In the genomic region with DNA sequence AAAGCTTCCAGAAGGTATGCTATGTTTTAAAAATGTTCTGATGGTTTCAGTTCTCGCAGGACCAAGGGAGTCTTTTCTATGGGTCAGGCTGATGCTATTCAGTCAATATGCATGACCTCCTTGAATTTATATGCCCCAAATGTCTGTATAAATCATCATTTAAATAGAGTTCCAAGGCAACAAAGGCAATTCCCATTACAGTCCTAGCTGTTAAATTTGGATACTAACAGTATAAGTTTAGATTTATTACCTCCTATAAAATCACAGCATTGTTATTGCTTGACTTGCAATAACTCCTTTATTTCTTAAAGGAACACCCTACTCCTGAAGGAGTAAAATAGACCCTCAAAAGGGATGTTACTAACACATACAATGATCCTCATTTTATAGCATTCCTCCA, we compare ENCODE assay signal across 22 cellular contexts.
DNase-seq lines count a peak whose midpoint lies in the region; ATAC-seq, FAIRE-seq and TF ChIP-seq lines count a peak whose summit lies in the region.
"Had no signal": no experiment of that assay in that cellular context is flagged by ENCODE, and none has a peak within 500 bp of the region (broad histone marks: within the 10 kb centered on the region; RNA-seq: fewer than 3 reads in every experiment).

No MANE protein-coding gene starts in this region.

- DNase-seq in GM23338 (ENCODE audit: low spot score) (no peak), HEK293T (ENCODE audit: extremely low spot score) (no peak), osteocyte (ENCODE audit: extremely low spot score, unreplicated experiment) (no peak), left ventricle myocardium superior (no peak), immature natural killer cell (no peak)
- DNase-seq in activated CD8-positive, alpha-beta memory T cell treated with anti-CD3 and anti-CD28 coated beads, Interleukin-2, amount 50 U/mL, for 48 hours: no peak
- DNase-seq: 8988T; ACHN; AML-193; BE2C; C1 segment of cervical spinal cord; Caco-2; CD4-positive, CD25-positive, alpha-beta regulatory T cell; CD8-positive, alpha-beta T cell; DND-41; H7 had no signal

- H3K36me3 Mint-ChIP-seq in GM23338 (ENCODE audit: low read depth) (no peaks in the 10 kb centered on the region), osteocyte (ENCODE audit: unreplicated experiment) (no peaks in the 10 kb centered on the region), immature natural killer cell (no peaks in the 10 kb centered on the region)
- H3K36me3 Mint-ChIP-seq: CD4-positive, CD25-positive, alpha-beta regulatory T cell; CD8-positive, alpha-beta T cell had no signal

- H3K9me3 Mint-ChIP-seq in GM23338: no peaks in the 10 kb centered on the region
- H3K9me3 Mint-ChIP-seq in osteocyte (ENCODE audit: unreplicated experiment): no peaks in the 10 kb centered on the region
- H3K9me3 Mint-ChIP-seq in immature natural killer cell: peaks cover 0 to 13% (median under 1%) of the 10 kb centered on the region in 6 donors

- no peak for TF ChIP-seq CTCF in GM23338 (conservative IDR thresholded peaks at IDR 0.05; ENCODE audit: low read depth in 2 of 2)
- no peak for TF ChIP-seq CTCF in osteocyte (IDR thresholded peaks at IDR 0.05)

- no peak overlapping the region for H3K27ac ChIP-seq in GM23338 (ENCODE audit: low read depth)
- H3K27ac ChIP-seq: A549 had no signal

- H3K4me1 Mint-ChIP-seq in GM23338 (no peaks in the 10 kb centered on the region), osteocyte (ENCODE audit: unreplicated experiment) (no peaks in the 10 kb centered on the region), immature natural killer cell (no peaks in the 10 kb centered on the region)
- H3K4me1 Mint-ChIP-seq: CD4-positive, CD25-positive, alpha-beta regulatory T cell had no signal

- H3K4me3 Mint-ChIP-seq in GM23338 (no peak overlapping the region), osteocyte (ENCODE audit: unreplicated experiment) (no peak overlapping the region), immature natural killer cell (no peak overlapping the region)
- H3K4me3 Mint-ChIP-seq: CD4-positive, CD25-positive, alpha-beta regulatory T cell; CD8-positive, alpha-beta T cell had no signal

- no peaks in the 10 kb centered on the region for H3K27me3 Mint-ChIP-seq in GM23338 (ENCODE audit: insufficient read depth, low read depth, poor library complexity)
- H3K27me3 Mint-ChIP-seq in osteocyte (ENCODE audit: unreplicated experiment): no peaks in the 10 kb centered on the region
- peaks cover 0 to 2% (median 0%) of the 10 kb centered on the region in 3 donors for H3K27me3 Mint-ChIP-seq in immature natural killer cell (ENCODE audit: low read depth in 3 of 3)
- H3K27me3 Mint-ChIP-seq: CD4-positive, CD25-positive, alpha-beta regulatory T cell had no signal

- H3K4me2 ChIP-seq in GM23338: no peak overlapping the region
- H3K4me2 ChIP-seq: A549 had no signal

- POLR2A ChIA-PET in HEK293T (lab: Yijun Ruan, JAX): no interaction called here

- ATAC-seq in GM23338 (no peak), left ventricle myocardium superior (no peak)
- ATAC-seq: A549; CD8-positive, alpha-beta T cell; HCT116 had no signal

- CTCF ChIA-PET in HEK293T (lab: Yijun Ruan, JAX): no interaction called here

- H3F3A ChIP-seq in GM23338 (replicated peaks; ENCODE audit: low read depth): no peaks in the 10 kb centered on the region

- no peak overlapping the region for H3K4me3 ChIP-seq in GM23338
- H3K4me3 ChIP-seq: A549 had no signal

- FAIRE-seq in endometrium (lab: Jason Lieb, UNC): peak; percentile 35
- FAIRE-seq: A549, G401.6, GM12892, H1 had no signal

- H3K27me3 ChIP-seq in GM23338 (ENCODE audit: insufficient read depth): no peaks in the 10 kb centered on the region
- H3K27me3 ChIP-seq: BE2C had no signal

- H3K9me2 ChIP-seq in GM23338 (ENCODE audit: insufficient read depth): no peaks in the 10 kb centered on the region

- no peaks in the 10 kb centered on the region for H3K4me1 ChIP-seq in GM23338 (ENCODE audit: insufficient read depth)
- H3K4me1 ChIP-seq: A549, Caco-2 had no signal

- intact Hi-C loops in left ventricle myocardium superior (cut with micrococcal nuclease): no loop called here

- no peaks in the 10 kb centered on the region for H3K36me3 ChIP-seq in GM23338 (ENCODE audit: insufficient read depth)
- H3K36me3 ChIP-seq: BE2C had no signal

- no peaks in the 10 kb centered on the region for H3K79me2 ChIP-seq in GM23338 (replicated peaks; ENCODE audit: insufficient read depth)

- no peaks in the 10 kb centered on the region for H4K20me1 ChIP-seq in GM23338 (replicated peaks; ENCODE audit: insufficient read depth)

- H2AFZ ChIP-seq in GM23338: peak overlapping the region; percentile 64; the same call in 1 of the 2 replicates

- H3K27ac Mint-ChIP-seq in GM23338: no peak overlapping the region
- H3K27ac Mint-ChIP-seq in osteocyte (ENCODE audit: unreplicated experiment): no peak overlapping the region
- H3K27ac Mint-ChIP-seq in immature natural killer cell: no peak overlapping the region
- H3K27ac Mint-ChIP-seq: CD4-positive, CD25-positive, alpha-beta regulatory T cell; CD8-positive, alpha-beta T cell had no signal

TF ChIP-seq in HEK293T, 16 proteins besides CTCF, POLR2A, EP300 and RAD21:
- no peak for TF ChIP-seq HDGF (IDR thresholded peaks at IDR 0.05; ENCODE audit: borderline replicate concordance)
- TF ChIP-seq, protein P1, sequence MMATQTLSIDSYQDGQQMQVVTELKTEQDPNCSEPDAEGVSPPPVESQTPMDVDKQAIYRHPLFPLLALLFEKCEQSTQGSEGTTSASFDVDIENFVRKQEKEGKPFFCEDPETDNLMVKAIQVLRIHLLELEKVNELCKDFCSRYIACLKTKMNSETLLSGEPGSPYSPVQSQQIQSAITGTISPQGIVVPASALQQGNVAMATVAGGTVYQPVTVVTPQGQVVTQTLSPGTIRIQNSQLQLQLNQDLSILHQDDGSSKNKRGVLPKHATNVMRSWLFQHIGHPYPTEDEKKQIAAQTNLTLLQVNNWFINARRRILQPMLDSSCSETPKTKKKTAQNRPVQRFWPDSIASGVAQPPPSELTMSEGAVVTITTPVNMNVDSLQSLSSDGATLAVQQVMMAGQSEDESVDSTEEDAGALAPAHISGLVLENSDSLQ (IDR thresholded peaks at IDR 0.05): peak; percentile 82
